ENCODE assay signal across 8 cellular contexts in the genomic region with DNA sequence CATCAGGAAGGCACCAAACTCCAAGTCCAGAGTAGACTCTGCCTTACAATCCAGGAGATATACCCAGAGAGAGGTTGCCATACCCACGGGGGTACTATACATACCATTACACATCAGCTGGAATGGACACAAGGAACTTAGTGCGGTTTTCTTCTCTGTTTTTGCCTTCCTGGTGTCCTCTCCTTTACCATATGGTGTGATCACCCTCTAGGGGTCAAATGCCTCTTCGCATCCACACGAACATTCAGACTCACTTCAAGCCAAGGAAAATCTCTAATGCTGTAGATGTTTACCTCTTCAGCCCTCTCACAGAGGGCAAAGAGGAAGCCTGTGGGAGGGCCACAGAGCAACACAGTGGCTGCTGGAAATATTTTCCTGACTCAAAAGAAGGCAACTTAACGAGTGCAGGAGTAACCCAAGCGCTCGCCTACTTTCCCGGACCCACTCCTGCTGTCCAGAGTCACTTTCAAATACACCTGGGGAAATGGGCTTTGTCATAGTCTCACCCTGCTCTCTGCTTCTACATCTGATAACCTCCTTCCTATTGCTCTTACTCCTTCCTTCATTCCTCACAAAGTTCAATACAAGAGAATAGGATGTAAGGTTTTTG.
DNase-seq lines count a peak whose midpoint lies in the region; ATAC-seq and TF ChIP-seq lines count a peak whose summit lies in the region.

No MANE protein-coding gene starts in this region.

- H3K9me3 Mint-ChIP-seq in endothelial cell (ENCODE audit: unreplicated experiment): no peaks in the 10 kb centered on the region
- H3K9me3 Mint-ChIP-seq in nephron progenitor cell: no peaks in the 10 kb centered on the region

- TF ChIP-seq CTCF in GM12872 (IDR thresholded peaks at IDR 0.05; ENCODE audit: insufficient read depth, low read depth, low read length): peak; percentile 38; the same call in 1 of the 3 replicates
- TF ChIP-seq CTCF in NB4 (IDR thresholded peaks at IDR 0.05; ENCODE audit: low read depth, low read length): peak; percentile 48
- peak; percentile 61 for TF ChIP-seq CTCF in endothelial cell (IDR thresholded peaks at IDR 0.05; ENCODE audit: unreplicated experiment)
- peak; percentile 71 for TF ChIP-seq CTCF in nephron progenitor cell (IDR thresholded peaks at IDR 0.05)

- H3K27ac Mint-ChIP-seq in endothelial cell (ENCODE audit: unreplicated experiment): no peak overlapping the region
- no peak overlapping the region for H3K27ac Mint-ChIP-seq in nephron progenitor cell

- no peaks in the 10 kb centered on the region for H3K36me3 Mint-ChIP-seq in endothelial cell (ENCODE audit: low read depth, unreplicated experiment)
- no peaks in the 10 kb centered on the region for H3K36me3 Mint-ChIP-seq in nephron progenitor cell (ENCODE audit: low read depth)

- H3K27me3 Mint-ChIP-seq in endothelial cell (ENCODE audit: unreplicated experiment) (peaks cover 2% of the 10 kb centered on the region), nephron progenitor cell (ENCODE audit: low read depth, poor library complexity) (peaks cover 8% of the 10 kb centered on the region)

- H3K4me3 Mint-ChIP-seq in endothelial cell (ENCODE audit: unreplicated experiment) (no peak overlapping the region), nephron progenitor cell (no peak overlapping the region)

- no peak overlapping the region for H3K4me3 ChIP-seq in NB4 (ENCODE audit: low read depth, low read length)

- peaks cover 5% of the 10 kb centered on the region for H3K4me1 Mint-ChIP-seq in endothelial cell (ENCODE audit: unreplicated experiment)
- H3K4me1 Mint-ChIP-seq in nephron progenitor cell: peaks cover 43% of the 10 kb centered on the region

- DNase-seq in NB4 (ENCODE audit: low read depth) (peak; percentile 57), endothelial cell (ENCODE audit: low spot score) (peak; percentile 58), nephron progenitor cell (peak; percentile 33), NCI-H524 treated with DMSO at 0.1 percent for 48 hours (lab: John Stamatoyannopoulos, UW) (no peak), GDM1 (lab: John Stamatoyannopoulos, UW) (no peak)
- no peak for DNase-seq in stimulated activated CD4-positive, alpha-beta T cell treated with anti-CD3 and anti-CD28 coated beads, Interleukin-1b, Interleukin-23, amount 100 ng/mL, for 48 hours

- no peak for TF ChIP-seq POLR2A in NB4 (IDR thresholded peaks at IDR 0.05; ENCODE audit: extremely low read depth, insufficient read length)

- ATAC-seq in HG03280 (IDR thresholded peaks at IDR 0.05; ENCODE audit: unreplicated experiment): no peak

Comparison
In these comparisons a context has a peak if more than half of its experiments do, and no peak if none do; other contexts are left out.
1. DNase-seq: peak in NB4 (single experiment), endothelial cell (single experiment) and nephron progenitor cell (single experiment); none in stimulated activated CD4-positive, alpha-beta T cell treated with anti-CD3 and anti-CD28 coated beads, Interleukin-1b, Interleukin-23, amount 100 ng/mL, for 48 hours (single experiment), NCI-H524 treated with DMSO at 0.1 percent for 48 hours (single experiment) and GDM1 (single experiment).
2. Peak in every context shown above with its lines, with median percentiles within 50 percentile points of each other: CTCF ChIP-seq.